ENCODE assay signal across 23 cellular contexts in the genomic region with DNA sequence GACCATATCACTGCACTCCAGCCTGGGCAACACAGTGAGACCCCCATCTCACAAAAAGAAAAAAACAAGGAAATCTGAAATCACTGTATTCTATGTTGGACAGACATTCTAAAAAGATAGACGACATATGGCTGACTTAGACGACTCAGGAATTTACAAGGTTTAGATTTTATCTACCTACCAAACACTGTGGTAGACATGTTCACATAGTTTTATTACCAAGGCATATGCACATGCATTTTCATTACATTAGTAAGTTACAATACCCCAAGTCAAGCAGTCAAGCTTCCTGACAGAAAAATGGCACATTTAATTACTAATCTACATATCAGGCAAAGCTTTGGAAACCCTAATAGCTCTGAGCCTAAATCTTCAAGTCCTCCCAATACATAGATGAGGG.
DNase-seq lines count a peak whose midpoint lies in the region; FAIRE-seq and TF ChIP-seq lines count a peak whose summit lies in the region.
"Had no signal": no experiment of that assay in that cellular context is flagged by ENCODE, and none has a peak within 500 bp of the region (broad histone marks: within the 10 kb centered on the region; RNA-seq: fewer than 3 reads in every experiment).

No MANE protein-coding gene starts in this region.

- peak; percentile 58 for FAIRE-seq in astrocyte (lab: Jason Lieb, UNC)
- FAIRE-seq: A549, D721Med, G401.6, GM12891, GM19239 had no signal

- no peaks in the 10 kb centered on the region for H3K9me3 Mint-ChIP-seq in astrocyte (ENCODE audit: unreplicated experiment)
- no peaks in the 10 kb centered on the region for H3K9me3 Mint-ChIP-seq in glutamatergic neuron (ENCODE audit: unreplicated experiment)
- H3K9me3 Mint-ChIP-seq: CD4-positive, alpha-beta T cell; CD8-positive, alpha-beta T cell had no signal

- H3K27me3 ChIP-seq in astrocyte (ENCODE audit: insufficient read depth, low read length), result no peaks in the 10 kb centered on the region
- H3K27me3 ChIP-seq: BLaER1 treated with 17β-estradiol and CSF1 and Interleukin-3, amounts not matched to agents 10 nM and 100 nM had no signal

- peaks cover 24% of the 10 kb centered on the region for H3K4me1 Mint-ChIP-seq in astrocyte (ENCODE audit: low read depth, unreplicated experiment)
- H3K4me1 Mint-ChIP-seq in glutamatergic neuron (ENCODE audit: low read depth, unreplicated experiment), result peaks cover 10% of the 10 kb centered on the region
- H3K4me1 Mint-ChIP-seq: B cell had no signal

- no peak for TF ChIP-seq CTCF in HEK293 (tag by site-specific recombination; IDR thresholded peaks at IDR 0.05)
- TF ChIP-seq CTCF in astrocyte (IDR thresholded peaks at IDR 0.05; ENCODE audit: insufficient read depth, low read depth, low read length), result no peak
- no peak for TF ChIP-seq CTCF in glutamatergic neuron (IDR thresholded peaks at IDR 0.05; ENCODE audit: partially characterized antibody, unreplicated experiment)

- H3K27ac Mint-ChIP-seq in astrocyte (ENCODE audit: unreplicated experiment) (no peak overlapping the region), glutamatergic neuron (ENCODE audit: unreplicated experiment) (no peak overlapping the region)
- H3K27ac Mint-ChIP-seq: B cell; CD4-positive, alpha-beta T cell; CD8-positive, alpha-beta T cell had no signal

- no peak overlapping the region for H3K27ac ChIP-seq in HEK293 (ENCODE audit: extremely low read depth, low read depth, low read length)
- no peak overlapping the region for H3K27ac ChIP-seq in astrocyte (ENCODE audit: low read depth, low read length)
- H3K27ac ChIP-seq: 22Rv1; A549; BLaER1 treated with 17β-estradiol and CSF1 and Interleukin-3, amounts not matched to agents 10 nM and 100 nM; C4-2B had no signal

- H3K4me3 ChIP-seq in HEK293 (ENCODE audit: low read depth, low read length) (no peak overlapping the region), astrocyte (ENCODE audit: insufficient read depth, low read depth, low read length) (no peak overlapping the region)
- H3K4me3 ChIP-seq: A549; BLaER1 treated with 17β-estradiol and CSF1 and Interleukin-3, amounts not matched to agents 10 nM and 100 nM had no signal

- POLR2A ChIA-PET in HEK293 (lab: Yijun Ruan, JAX), result no interaction called here

- no peaks in the 10 kb centered on the region for H3K27me3 Mint-ChIP-seq in astrocyte (ENCODE audit: low read depth, unreplicated experiment)
- peaks cover 1% of the 10 kb centered on the region for H3K27me3 Mint-ChIP-seq in glutamatergic neuron (ENCODE audit: unreplicated experiment)
- H3K27me3 Mint-ChIP-seq: CD4-positive, alpha-beta T cell had no signal

- H3K36me3 Mint-ChIP-seq in astrocyte (ENCODE audit: low read depth, unreplicated experiment), result no peaks in the 10 kb centered on the region
- no peaks in the 10 kb centered on the region for H3K36me3 Mint-ChIP-seq in glutamatergic neuron (ENCODE audit: unreplicated experiment)
- H3K36me3 Mint-ChIP-seq: CD8-positive, alpha-beta T cell had no signal

- H3K9me3 ChIP-seq in HEK293 (ENCODE audit: control insufficient read depth, insufficient read depth, low read depth, low read length), result no peaks in the 10 kb centered on the region
- H3K9me3 ChIP-seq in astrocyte (ENCODE audit: insufficient read depth, low read depth, low read length), result no peaks in the 10 kb centered on the region
- H3K9me3 ChIP-seq: A549; BLaER1 treated with 17β-estradiol and CSF1 and Interleukin-3, amounts not matched to agents 10 nM and 100 nM; Caco-2 had no signal

- CTCF ChIA-PET in HEK293 (lab: Yijun Ruan, JAX), result interaction anchor here (0.5 kb wide), 1 partner anchor 30 kb away, joined by 4 read pairs; no protein-coding TSS in a partner anchor

- no peak overlapping the region for H3K9ac ChIP-seq in astrocyte (ENCODE audit: low read length)
- H3K9ac ChIP-seq: BLaER1 treated with 17β-estradiol and CSF1 and Interleukin-3, amounts not matched to agents 10 nM and 100 nM had no signal

- no peaks in the 10 kb centered on the region for H3K79me2 ChIP-seq in astrocyte (ENCODE audit: insufficient read depth, low read length)

- H2AFZ ChIP-seq in astrocyte (ENCODE audit: low read depth, low read length), result no peak overlapping the region

- H4K20me1 ChIP-seq in astrocyte (ENCODE audit: insufficient read depth, low read length), result no peaks in the 10 kb centered on the region
- H4K20me1 ChIP-seq: BLaER1 treated with 17β-estradiol and CSF1 and Interleukin-3, amounts not matched to agents 10 nM and 100 nM had no signal

- no peak overlapping the region for H3K4me2 ChIP-seq in astrocyte (ENCODE audit: low read length)
- H3K4me2 ChIP-seq: A549; BLaER1 treated with 17β-estradiol and CSF1 and Interleukin-3, amounts not matched to agents 10 nM and 100 nM had no signal

- DNase-seq in DMS 273 (lab: John Stamatoyannopoulos, UW; ENCODE audit: unreplicated experiment), result peak; percentile 22
- DNase-seq in DMS 273 treated with DMSO at 0.1 percent for 48 hours (lab: John Stamatoyannopoulos, UW), result no peak
- DNase-seq in EH (ENCODE audit: low read depth), result peak; percentile 44
- DNase-seq in astrocyte (ENCODE audit: low read depth), result no peak
- no peak for DNase-seq in NCI-H446 (lab: John Stamatoyannopoulos, UW)
- no peak for DNase-seq in glutamatergic neuron
- DNase-seq: AML-193; Caco-2; Calu3; CD4-positive, alpha-beta T cell; CD8-positive, alpha-beta T cell; DMS79 treated with DMSO at 0.1 percent for 48 hours; GF-D8 had no signal

- H3K4me1 ChIP-seq in HEK293 (ENCODE audit: control insufficient read depth, insufficient read depth, low read length), result peaks cover 7% of the 10 kb centered on the region; the same call in 1 of the 2 replicates
- H3K4me1 ChIP-seq in astrocyte (ENCODE audit: insufficient read depth, low read length), result peaks cover 5% of the 10 kb centered on the region
- H3K4me1 ChIP-seq: BLaER1 treated with 17β-estradiol and CSF1 and Interleukin-3, amounts not matched to agents 10 nM and 100 nM; Caco-2 had no signal

- H3K4me3 Mint-ChIP-seq in astrocyte (ENCODE audit: unreplicated experiment) (no peak overlapping the region), glutamatergic neuron (ENCODE audit: unreplicated experiment) (no peak overlapping the region)
- H3K4me3 Mint-ChIP-seq: B cell; CD4-positive, alpha-beta T cell; CD8-positive, alpha-beta T cell had no signal

- H3K36me3 ChIP-seq in HEK293 (ENCODE audit: control insufficient read depth in 2 of 2, insufficient read depth in 1 of 2, low read length in 2 of 2), result no peaks in the 10 kb centered on the region
- no peaks in the 10 kb centered on the region for H3K36me3 ChIP-seq in astrocyte (ENCODE audit: insufficient read depth, low read length)
- H3K36me3 ChIP-seq: BLaER1 treated with 17β-estradiol and CSF1 and Interleukin-3, amounts not matched to agents 10 nM and 100 nM had no signal

TF ChIP-seq in HEK293, 187 proteins besides CTCF, POLR2A, EP300 and RAD21:
- TF ChIP-seq ZNF302 (tag by site-specific recombination; IDR thresholded peaks at IDR 0.05; ENCODE audit: low read depth) (no peak), ZFP37 (tag by site-specific recombination; IDR thresholded peaks at IDR 0.05) (no peak), ZNF121 (tag by site-specific recombination; IDR thresholded peaks at IDR 0.05) (peak; percentile 64; the same call in 1 of the 2 replicates)

Comparison
In these comparisons a context has a peak if more than half of its experiments do, and no peak if none do; other contexts are left out.
1. DNase-seq: peak in DMS 273 (single experiment) and EH (single experiment); none in DMS 273 treated with DMSO at 0.1 percent for 48 hours (single experiment), astrocyte (single experiment), NCI-H446 (0 of 2) and glutamatergic neuron (single experiment).